Comparison of ENCODE assay signal across 8 cellular contexts in genomic region chr9:78121488-78121887, GRCh38.
DNase-seq lines count a peak whose midpoint lies in the region; ATAC-seq, FAIRE-seq and TF ChIP-seq lines count a peak whose summit lies in the region.

No MANE protein-coding gene starts in this region.

- H3K4me1 ChIP-seq in breast epithelium: no peaks in the 10 kb centered on the region

- FAIRE-seq in TTC549 (lab: Jason Lieb, UNC): peak; percentile 84

- H3K36me3 ChIP-seq in breast epithelium: no peaks in the 10 kb centered on the region

- ATAC-seq in HG03039 (IDR thresholded peaks at IDR 0.05; ENCODE audit: unreplicated experiment) (no peak), HG03196 (IDR thresholded peaks at IDR 0.05; ENCODE audit: unreplicated experiment) (no peak)

- H3K4me3 ChIP-seq in breast epithelium: no peak overlapping the region

- peak in 2 of 3 donors; percentile 41 to 43 for TF ChIP-seq CTCF in breast epithelium (IDR thresholded peaks at IDR 0.05)

- in situ Hi-C loops in G401 (cut with HindIII; ENCODE audit: low sequenced_read_pairs): no loop called here

- H3K27ac ChIP-seq in breast epithelium: no peak overlapping the region

- DNase-seq in G401 (ENCODE audit: low spot score): peak; percentile 72
- DNase-seq in NCI-H1092 treated with DMSO at 0.1 percent for 48 hours (lab: John Stamatoyannopoulos, UW): peak; percentile 41
- peak; percentile 37 to 65 for DNase-seq in breast epithelium (ENCODE audit: low spot score in 2 of 2)
- peak; percentile 61 for DNase-seq in islet precursor cell
- peak; percentile 37 for DNase-seq in stimulated activated CD4-positive, alpha-beta T cell treated with anti-CD3 and anti-CD28 coated beads, Interleukin-2, amount 100 ng/mL, for 4 hours (ENCODE audit: low read depth)

- no peak for TF ChIP-seq POLR2A in breast epithelium (IDR thresholded peaks at IDR 0.05)

- H3K9me3 ChIP-seq in breast epithelium: no peaks in the 10 kb centered on the region

- no peaks in the 10 kb centered on the region for H3K27me3 ChIP-seq in breast epithelium

- intact Hi-C loops in breast epithelium (cut with DNase I; ENCODE audit: low total_unique reads): no loop called here
